In the genomic region with DNA sequence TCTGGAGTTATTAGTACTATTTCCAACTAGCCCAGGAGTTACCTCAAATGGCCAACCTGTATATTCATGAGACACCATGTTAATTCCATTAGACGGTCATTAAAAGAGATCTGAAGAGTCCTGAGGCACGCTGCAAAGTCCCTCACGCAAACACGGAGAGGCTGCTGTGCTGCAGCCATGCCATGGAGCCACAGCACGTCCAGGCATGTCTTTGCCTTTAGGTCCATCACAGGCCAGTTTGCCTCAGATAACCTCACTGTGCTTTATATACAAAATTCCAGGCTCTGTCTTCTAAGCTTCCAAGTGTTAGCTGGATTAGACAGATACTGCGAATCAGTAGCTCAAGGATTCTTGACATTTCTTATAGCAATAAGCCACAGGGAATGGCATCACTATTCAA, we compare ENCODE assay signal across 16 cellular contexts. TPM values are rescaled to one million over a fixed set of nuclear protein-coding genes. Genes with fewer than 3 reads are reported as not detected.
"Had no signal": no experiment of that assay in that cellular context is flagged by ENCODE, and none has a peak within 500 bp of the region (broad histone marks: within the 10 kb centered on the region; RNA-seq: fewer than 3 reads in every experiment).

No MANE protein-coding gene starts in this region.

- H3K4me3 ChIP-seq: gastrocnemius medialis, left ventricle myocardium inferior, ovary, upper lobe of right lung had no signal

- H3K4me1 ChIP-seq: gastrocnemius medialis, left ventricle myocardium inferior, upper lobe of right lung had no signal

- H3K36me3 Mint-ChIP-seq: activated naive CD8-positive, alpha-beta T cell treated with anti-CD3 and anti-CD28 coated beads for 36 hours had no signal

- ATAC-seq: gastrocnemius medialis, upper lobe of right lung had no signal

- H3K9me3 Mint-ChIP-seq: activated naive CD8-positive, alpha-beta T cell treated with anti-CD3 and anti-CD28 coated beads for 36 hours; neural crest cell; stimulated activated naive CD8-positive, alpha-beta T cell treated with anti-CD3 and anti-CD28 coated beads, Interleukin-15, Interleukin-2, amounts not matched to agents 100 ng/mL and 50 ng/mL, for 24 hours; T-helper 2 cell treated with Interferon-gamma antibody and Interleukin-4, amounts not matched to agents 5 μg/mL and 100 μg/mL, for 36 hours had no signal

- H3K27ac ChIP-seq: gastrocnemius medialis, left ventricle myocardium inferior, ovary, upper lobe of right lung had no signal

- H3K27ac Mint-ChIP-seq: activated naive CD8-positive, alpha-beta T cell treated with anti-CD3 and anti-CD28 coated beads for 36 hours; stimulated activated naive CD8-positive, alpha-beta T cell treated with anti-CD3 and anti-CD28 coated beads, Interleukin-15, Interleukin-2, amounts not matched to agents 100 ng/mL and 50 ng/mL, for 24 hours; T-helper 2 cell treated with Interferon-gamma antibody and Interleukin-4, amounts not matched to agents 5 μg/mL and 100 μg/mL, for 36 hours had no signal

- H3K27me3 ChIP-seq: gastrocnemius medialis, ovary had no signal

- DNase-seq: activated CD4-positive, alpha-beta T cell treated with anti-CD3 and anti-CD28 coated beads for 1 hour; activated CD4-positive, alpha-beta T cell treated with anti-CD3 and anti-CD28 coated beads, Interleukin-2, amount 50 U/mL, for 48 hours; activated gamma-delta T cell; activated naive CD8-positive, alpha-beta T cell treated with anti-CD3 and anti-CD28 coated beads for 36 hours; activated T-cell treated with anti-CD3 and anti-CD28 coated beads, Interleukin-2, amount 50 U/mL, for 48 hours; gastrocnemius medialis; kidney; left ventricle myocardium inferior; ovary; stimulated activated CD4-positive, alpha-beta T cell treated with anti-CD3 and anti-CD28 coated beads, Interleukin-2, amount 100 ng/mL, for 48 hours; stimulated activated CD8-positive, alpha-beta memory T cell treated with anti-CD3 and anti-CD28 coated beads, Interleukin-4, amount 100 ng/mL, for 48 hours; upper lobe of right lung had no signal

- H3K4me3 Mint-ChIP-seq: activated naive CD8-positive, alpha-beta T cell treated with anti-CD3 and anti-CD28 coated beads for 36 hours; neural crest cell; stimulated activated naive CD8-positive, alpha-beta T cell treated with anti-CD3 and anti-CD28 coated beads, Interleukin-15, Interleukin-2, amounts not matched to agents 100 ng/mL and 50 ng/mL, for 24 hours; T-helper 2 cell treated with Interferon-gamma antibody and Interleukin-4, amounts not matched to agents 5 μg/mL and 100 μg/mL, for 36 hours had no signal

- H3K4me1 Mint-ChIP-seq: activated naive CD8-positive, alpha-beta T cell treated with anti-CD3 and anti-CD28 coated beads for 36 hours had no signal

- H3K36me3 ChIP-seq: gastrocnemius medialis, left ventricle myocardium inferior, ovary, upper lobe of right lung had no signal

- H3K9me3 ChIP-seq: gastrocnemius medialis, left ventricle myocardium inferior, ovary, upper lobe of right lung had no signal

RNA-seq across cellular contexts. Expression of a gene that starts 9.8 kb away (rescaled TPM):
- total RNA-seq: fibroblast of lung had no signal
